ENCODE assay signal across 1 cellular context in genomic region chr2:177258059-177258458, GRCh38.
A peak's percentile ranks its signal among the peaks of the same experiment; 100 is the strongest.
TF ChIP-seq lines count a peak whose summit lies in the region.

No MANE protein-coding gene starts in this region.

TF ChIP-seq in GM12878, 131 proteins besides CTCF, POLR2A, EP300 and RAD21:
- TF ChIP-seq ZBTB33 (IDR thresholded peaks at IDR 0.05) = peak; percentile 96
- TF ChIP-seq ZNF217 (IDR thresholded peaks at IDR 0.05) = 0 out of 2 replicates have a peak, but pooled peaks have one; percentile 34
- no peak for TF ChIP-seq TAF1 (IDR thresholded peaks at IDR 0.05; ENCODE audit: borderline replicate concordance, low read depth, low read length)
